In the genomic region with DNA sequence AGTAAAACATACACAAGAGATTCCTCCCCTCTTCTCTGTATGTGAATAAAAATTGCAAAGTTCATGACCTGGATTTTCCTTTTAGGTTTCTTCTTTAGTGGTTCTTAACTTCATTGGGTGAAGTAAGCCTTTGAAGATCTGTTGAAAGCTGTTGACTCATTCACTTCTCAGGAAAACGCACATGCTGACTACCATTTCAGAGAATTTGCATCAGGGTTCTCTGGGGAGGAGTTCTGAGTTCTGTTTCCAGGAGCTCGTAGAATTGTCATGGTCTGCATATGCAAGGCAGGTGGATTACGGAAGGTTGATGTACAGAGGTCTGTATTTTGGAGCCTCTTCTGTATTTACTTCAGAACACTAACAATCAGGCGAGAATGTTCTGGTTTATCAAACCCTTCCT, we compare ENCODE assay signal across 8 cellular contexts. TPM values are rescaled to one million over a fixed set of nuclear protein-coding genes. Genes with fewer than 3 reads are reported as not detected.
DNase-seq lines count a peak whose midpoint lies in the region; ATAC-seq and TF ChIP-seq lines count a peak whose summit lies in the region.

No MANE protein-coding gene starts in this region.

- H3K4me1 ChIP-seq in left lung (peaks cover 12 to 19% of the 10 kb centered on the region in 2 donors), upper lobe of left lung (peaks cover 17 to 20% (median 19%) of the 10 kb centered on the region in 4 donors), right lobe of liver (peaks cover 0 to 13% (median 4%) of the 10 kb centered on the region in 4 donors)

- ATAC-seq in HG03060 (IDR thresholded peaks at IDR 0.05; ENCODE audit: low read depth, unreplicated experiment) (peak; percentile 42), left lung (peak; percentile 31), upper lobe of left lung (ENCODE audit: low FRiP score in 2 of 2) (no peak), right lobe of liver (no peak)
- peak; percentile 81 to 83 for ATAC-seq in activated T-cell treated with anti-CD3 and anti-CD28 coated beads, Interleukin-2, amount 50 U/mL, for 72 hours (replicated peaks in 1 of 2)

- no peak overlapping the region for H3K4me3 ChIP-seq in BJ (ENCODE audit: low read depth, low read length)
- H3K4me3 ChIP-seq in left lung: no peak overlapping the region
- no peak overlapping the region for H3K4me3 ChIP-seq in upper lobe of left lung
- H3K4me3 ChIP-seq in right lobe of liver: no peak overlapping the region

- peak overlapping the region; percentile 86 to 94 for H3K4me3 Mint-ChIP-seq in activated T-cell treated with anti-CD3 and anti-CD28 coated beads, Interleukin-2, amount 50 U/mL, for 72 hours
- H3K4me3 Mint-ChIP-seq in progenitor cell of endocrine pancreas (ENCODE audit: low read depth): no peak overlapping the region

- H3K36me3 Mint-ChIP-seq in activated T-cell treated with anti-CD3 and anti-CD28 coated beads, Interleukin-2, amount 50 U/mL, for 72 hours (ENCODE audit: insufficient read depth in 2 of 2): peaks cover 2 to 4% of the 10 kb centered on the region in 2 donors
- no peaks in the 10 kb centered on the region for H3K36me3 Mint-ChIP-seq in progenitor cell of endocrine pancreas (ENCODE audit: insufficient read depth)

- H3K27ac Mint-ChIP-seq in activated T-cell treated with anti-CD3 and anti-CD28 coated beads, Interleukin-2, amount 50 U/mL, for 72 hours: peak overlapping the region; percentile 97
- no peak overlapping the region for H3K27ac Mint-ChIP-seq in progenitor cell of endocrine pancreas

- H3K9me3 ChIP-seq in left lung (no peaks in the 10 kb centered on the region), upper lobe of left lung (no peaks in the 10 kb centered on the region), right lobe of liver (no peaks in the 10 kb centered on the region)

- peak; percentile 17 for DNase-seq in BJ (ENCODE audit: low read depth)
- peak; percentile 67 to 69 for DNase-seq in activated T-cell treated with anti-CD3 and anti-CD28 coated beads, Interleukin-2, amount 50 U/mL, for 72 hours
- no peak for DNase-seq in left lung
- DNase-seq in upper lobe of left lung: no peak
- DNase-seq in KG1 (lab: John Stamatoyannopoulos, UW): no peak
- no peak for DNase-seq in progenitor cell of endocrine pancreas (ENCODE audit: low spot score, unreplicated experiment)
- no peak for DNase-seq in right lobe of liver

- H3K4me1 Mint-ChIP-seq in activated T-cell treated with anti-CD3 and anti-CD28 coated beads, Interleukin-2, amount 50 U/mL, for 72 hours (ENCODE audit: low read depth): peaks cover 38% of the 10 kb centered on the region
- H3K4me1 Mint-ChIP-seq in progenitor cell of endocrine pancreas (ENCODE audit: low read depth): peaks cover 8% of the 10 kb centered on the region

- no peaks in the 10 kb centered on the region for H3K9me3 Mint-ChIP-seq in activated T-cell treated with anti-CD3 and anti-CD28 coated beads, Interleukin-2, amount 50 U/mL, for 72 hours
- H3K9me3 Mint-ChIP-seq in progenitor cell of endocrine pancreas (ENCODE audit: low read depth): no peaks in the 10 kb centered on the region

- H3K27ac ChIP-seq in left lung (no peak overlapping the region), upper lobe of left lung (no peak overlapping the region), right lobe of liver (no peak overlapping the region)

- TF ChIP-seq POLR2A in upper lobe of left lung (IDR thresholded peaks at IDR 0.05) (no peak), right lobe of liver (IDR thresholded peaks at IDR 0.05) (no peak)

- TF ChIP-seq CTCF in BJ (IDR thresholded peaks at IDR 0.05; ENCODE audit: insufficient read depth, low read depth, low read length) (no peak), left lung (IDR thresholded peaks at IDR 0.05) (no peak), upper lobe of left lung (IDR thresholded peaks at IDR 0.05) (no peak), progenitor cell of endocrine pancreas (IDR thresholded peaks at IDR 0.05; ENCODE audit: unreplicated experiment) (no peak), right lobe of liver (IDR thresholded peaks at IDR 0.05) (no peak)

- TF ChIP-seq EP300 in upper lobe of left lung (IDR thresholded peaks at IDR 0.05): no peak

- peaks cover 14% of the 10 kb centered on the region for H3K27me3 ChIP-seq in BJ (ENCODE audit: control insufficient read depth, insufficient read depth, low read length)
- peaks cover 28 to 52% of the 10 kb centered on the region in 2 donors for H3K27me3 ChIP-seq in left lung
- peaks cover 0 to 17% (median 10%) of the 10 kb centered on the region in 4 donors for H3K27me3 ChIP-seq in upper lobe of left lung
- H3K27me3 ChIP-seq in right lobe of liver: peaks cover 0 to 4% of the 10 kb centered on the region in 2 donors

- POLR2A ChIA-PET in BJ (lab: Charles Lee): no interaction called here

- intact Hi-C loops in left lung (cut with DNase I) (no loop called here), right lobe of liver (cut with DNase I) (no loop called here)

- CTCF ChIA-PET in BJ (lab: Yijun Ruan, JAX): no interaction called here

- WGBS in upper lobe of left lung, 2 donors: 68 to 74% methylated on average over 4 of the region's 4 CpGs
- WGBS in right lobe of liver (ENCODE audit: insufficient coverage, low coverage, low lambda C conversion rate, missing lambda C conversion rate): 70% methylated on average over 4 of the region's 4 CpGs

- H3K27me3 Mint-ChIP-seq in activated T-cell treated with anti-CD3 and anti-CD28 coated beads, Interleukin-2, amount 50 U/mL, for 72 hours (ENCODE audit: low read depth): peaks cover 21% of the 10 kb centered on the region
- peaks cover 70% of the 10 kb centered on the region for H3K27me3 Mint-ChIP-seq in progenitor cell of endocrine pancreas

- H3K36me3 ChIP-seq in BJ (ENCODE audit: control insufficient read depth, insufficient read depth, low read length): no peaks in the 10 kb centered on the region
- H3K36me3 ChIP-seq in left lung: no peaks in the 10 kb centered on the region
- H3K36me3 ChIP-seq in upper lobe of left lung: no peaks in the 10 kb centered on the region
- no peaks in the 10 kb centered on the region for H3K36me3 ChIP-seq in right lobe of liver

RNA-seq across cellular contexts. Expression of a gene that starts 1.0 kb away (rescaled TPM):
- 0.12 and 0.25 TPM in 2 replicates for polyA plus RNA-seq in BJ (2011; rRNA removed)
- polyA minus RNA-seq in BJ (2011; rRNA and poly(A)+ RNA removed): 0.15 and 0.47 TPM in 2 replicates
- 10 to 100 TPM in 1 of 2 donors, 1 to 10 TPM in 1; 7.9 to 18.3 TPM for total RNA-seq in activated T-cell treated with anti-CD3 and anti-CD28 coated beads, Interleukin-2, amount 50 U/mL, for 72 hours
- total RNA-seq in left lung (1 to 10 TPM in 1 of 2 donors, under 1 TPM in 1; 0.82 to 1.7 TPM), upper lobe of left lung (1 to 10 TPM in 1 of 6 donors, under 1 TPM in 5; 0.11 to 1.0 (median 0.56) TPM), progenitor cell of endocrine pancreas (0.42 and 0.43 TPM in 2 replicates), right lobe of liver (under 1 TPM in 5 of 6 experiments, not detected in 1; 0.05 to 0.68 (median 0.27) TPM)

Comparison
In these comparisons a context has a peak if more than half of its experiments do, and no peak if none do; other contexts are left out.
1. DNase-seq: peak in BJ (single experiment) and activated T-cell treated with anti-CD3 and anti-CD28 coated beads, Interleukin-2, amount 50 U/mL, for 72 hours (2 of 2); none in left lung (0 of 2), upper lobe of left lung (0 of 2), KG1 (single experiment), progenitor cell of endocrine pancreas (single experiment) and right lobe of liver (0 of 3).
2. ATAC-seq: peak in HG03060 (single experiment), activated T-cell treated with anti-CD3 and anti-CD28 coated beads, Interleukin-2, amount 50 U/mL, for 72 hours (2 of 2) and left lung (single experiment); none in upper lobe of left lung (0 of 2) and right lobe of liver (0 of 4).